ENCODE assay signal across 1 cellular context in the genomic region with DNA sequence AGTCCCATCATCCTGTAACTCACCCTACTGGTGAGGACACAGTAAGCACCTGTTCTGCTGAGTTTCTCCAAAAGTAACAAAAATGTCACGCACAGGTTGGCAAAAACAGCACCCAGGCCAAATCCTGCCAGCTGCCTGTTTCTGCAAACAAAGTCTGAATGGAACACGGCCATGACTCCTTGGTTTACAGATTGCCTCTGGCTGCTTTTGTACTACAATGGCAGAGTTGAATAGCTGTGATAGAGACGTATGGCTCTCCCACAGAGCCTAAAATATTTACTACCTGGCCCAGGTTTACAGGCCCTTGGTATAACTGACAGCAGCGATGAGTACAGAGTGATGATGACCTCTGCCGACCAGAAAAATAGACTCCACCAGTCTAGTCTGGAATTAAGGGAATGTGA.
TF ChIP-seq lines count a peak whose summit lies in the region.

No MANE protein-coding gene starts in this region.

TF ChIP-seq in HCT116, 20 proteins besides CTCF, POLR2A, EP300 and RAD21 (continued from another document):
- TF ChIP-seq TCF7L2 (IDR thresholded peaks at IDR 0.05; ENCODE audit: borderline replicate concordance, extremely low read depth, insufficient read depth, insufficient read length) (no peak), CEBPB (IDR thresholded peaks at IDR 0.05; ENCODE audit: low read depth) (no peak), FOSL1 (IDR thresholded peaks at IDR 0.05; ENCODE audit: low read depth) (no peak), YY1 (IDR thresholded peaks at IDR 0.05; ENCODE audit: extremely low read depth, insufficient replicate concordance, low read depth, low read length) (no peak), EZH2 (IDR thresholded peaks at IDR 0.05) (no peak), SP1 (IDR thresholded peaks at IDR 0.05; ENCODE audit: low read depth) (no peak), SRF (IDR thresholded peaks at IDR 0.05; ENCODE audit: low read depth) (no peak), ZNF274 (IDR thresholded peaks at IDR 0.05; ENCODE audit: low read depth, low read length) (no peak), SIN3A (IDR thresholded peaks at IDR 0.05; ENCODE audit: low read depth) (no peak), ZBTB33 (IDR thresholded peaks at IDR 0.05; ENCODE audit: extremely low read depth, insufficient replicate concordance, low read length) (no peak)
- TF ChIP-seq, protein P1, sequence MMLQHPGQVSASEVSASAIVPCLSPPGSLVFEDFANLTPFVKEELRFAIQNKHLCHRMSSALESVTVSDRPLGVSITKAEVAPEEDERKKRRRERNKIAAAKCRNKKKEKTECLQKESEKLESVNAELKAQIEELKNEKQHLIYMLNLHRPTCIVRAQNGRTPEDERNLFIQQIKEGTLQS (IDR thresholded peaks at IDR 0.05), result no peak
- TF ChIP-seq, protein P2, sequence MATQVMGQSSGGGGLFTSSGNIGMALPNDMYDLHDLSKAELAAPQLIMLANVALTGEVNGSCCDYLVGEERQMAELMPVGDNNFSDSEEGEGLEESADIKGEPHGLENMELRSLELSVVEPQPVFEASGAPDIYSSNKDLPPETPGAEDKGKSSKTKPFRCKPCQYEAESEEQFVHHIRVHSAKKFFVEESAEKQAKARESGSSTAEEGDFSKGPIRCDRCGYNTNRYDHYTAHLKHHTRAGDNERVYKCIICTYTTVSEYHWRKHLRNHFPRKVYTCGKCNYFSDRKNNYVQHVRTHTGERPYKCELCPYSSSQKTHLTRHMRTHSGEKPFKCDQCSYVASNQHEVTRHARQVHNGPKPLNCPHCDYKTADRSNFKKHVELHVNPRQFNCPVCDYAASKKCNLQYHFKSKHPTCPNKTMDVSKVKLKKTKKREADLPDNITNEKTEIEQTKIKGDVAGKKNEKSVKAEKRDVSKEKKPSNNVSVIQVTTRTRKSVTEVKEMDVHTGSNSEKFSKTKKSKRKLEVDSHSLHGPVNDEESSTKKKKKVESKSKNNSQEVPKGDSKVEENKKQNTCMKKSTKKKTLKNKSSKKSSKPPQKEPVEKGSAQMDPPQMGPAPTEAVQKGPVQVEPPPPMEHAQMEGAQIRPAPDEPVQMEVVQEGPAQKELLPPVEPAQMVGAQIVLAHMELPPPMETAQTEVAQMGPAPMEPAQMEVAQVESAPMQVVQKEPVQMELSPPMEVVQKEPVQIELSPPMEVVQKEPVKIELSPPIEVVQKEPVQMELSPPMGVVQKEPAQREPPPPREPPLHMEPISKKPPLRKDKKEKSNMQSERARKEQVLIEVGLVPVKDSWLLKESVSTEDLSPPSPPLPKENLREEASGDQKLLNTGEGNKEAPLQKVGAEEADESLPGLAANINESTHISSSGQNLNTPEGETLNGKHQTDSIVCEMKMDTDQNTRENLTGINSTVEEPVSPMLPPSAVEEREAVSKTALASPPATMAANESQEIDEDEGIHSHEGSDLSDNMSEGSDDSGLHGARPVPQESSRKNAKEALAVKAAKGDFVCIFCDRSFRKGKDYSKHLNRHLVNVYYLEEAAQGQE (IDR thresholded peaks at IDR 0.05; ENCODE audit: low read depth), result no peak
